9 cellular contexts compared by ENCODE assay signal in the genomic region with DNA sequence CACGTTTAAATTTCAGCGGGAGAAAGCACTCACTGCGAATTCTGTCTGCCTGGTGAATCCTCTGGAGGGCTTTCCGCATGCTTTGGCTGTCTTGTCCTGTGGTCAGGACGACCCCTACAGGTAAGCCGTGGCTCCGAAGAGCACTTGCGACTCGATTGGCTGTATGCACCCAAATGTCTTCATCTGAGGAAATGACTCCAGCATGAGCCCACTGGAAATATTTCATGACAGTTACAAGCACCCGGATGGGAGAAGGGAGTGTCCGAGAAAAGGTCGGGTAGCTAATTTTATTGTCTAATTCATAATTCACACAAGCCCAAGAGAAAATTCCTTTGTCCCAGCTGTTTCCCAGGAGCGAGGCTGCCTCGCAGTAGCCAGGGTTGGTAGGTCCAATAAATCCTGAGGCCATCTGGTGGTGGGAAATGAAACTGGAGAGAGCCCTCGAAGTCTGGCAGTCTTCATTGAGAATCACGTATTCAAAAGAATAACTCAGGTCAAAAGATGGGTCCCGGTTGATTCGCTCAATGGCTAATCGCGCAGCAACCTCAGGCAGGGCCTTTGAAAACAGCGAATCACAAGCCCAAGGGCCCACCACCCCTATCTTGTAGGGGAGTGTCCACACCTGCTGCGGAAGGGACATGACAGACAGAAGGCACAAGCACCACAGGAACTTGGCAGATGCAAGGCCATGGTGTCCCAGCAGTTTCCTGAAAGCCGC. TPM values are rescaled to one million over a fixed set of nuclear protein-coding genes. Genes with fewer than 3 reads are reported as not detected.
DNase-seq lines count a peak whose midpoint lies in the region; ATAC-seq and TF ChIP-seq lines count a peak whose summit lies in the region.
"Had no signal": no experiment of that assay in that cellular context is flagged by ENCODE, and none has a peak within 500 bp of the region (broad histone marks: within the 10 kb centered on the region; RNA-seq: fewer than 3 reads in every experiment).

No MANE protein-coding gene starts in this region.

- H3K18ac ChIP-seq in H9 (ENCODE audit: insufficient read length, low read depth, low read length) = no peak overlapping the region

- H3K27ac ChIP-seq in H9 (ENCODE audit: insufficient read length, low read depth, low read length) (no peak overlapping the region), lung (ENCODE audit: low read depth in 1 of 2, low read length in 1 of 2) (no peak overlapping the region)

- no peak overlapping the region for H3K9ac ChIP-seq in H9 (ENCODE audit: extremely low read depth, insufficient read length, low read length)

- H2BK12ac ChIP-seq in H9 (ENCODE audit: insufficient read length, low read depth, low read length) = no peak overlapping the region

- no peaks in the 10 kb centered on the region for H3K79me2 ChIP-seq in H9 (ENCODE audit: insufficient read depth, low read length)

- no peak overlapping the region for H3K14ac ChIP-seq in H9 (ENCODE audit: insufficient read depth, low read length)

- H4K5ac ChIP-seq in H9 (ENCODE audit: insufficient read length, low read depth, low read length) = no peak overlapping the region

- H3K27ac Mint-ChIP-seq in H9 = no peak overlapping the region
- no peak overlapping the region for H3K27ac Mint-ChIP-seq in effector memory CD8-positive, alpha-beta T cell

- no peaks in the 10 kb centered on the region; a peak in 1 of 5 replicates for H3K9me3 Mint-ChIP-seq in H9
- no peaks in the 10 kb centered on the region for H3K9me3 Mint-ChIP-seq in effector memory CD8-positive, alpha-beta T cell

- no peak overlapping the region for H2BK120ac ChIP-seq in H9 (ENCODE audit: low read depth, low read length, poor library complexity, severe bottlenecking)

- peak; percentile 71 for ATAC-seq in lung (ENCODE audit: insufficient read depth, low FRiP score)
- no peak for ATAC-seq in effector memory CD8-positive, alpha-beta T cell (replicated peaks)
- ATAC-seq in GM18870 (IDR thresholded peaks at IDR 0.05; ENCODE audit: unreplicated experiment) = no peak

- no peak overlapping the region for H3K4me3 Mint-ChIP-seq in H9
- H3K4me3 Mint-ChIP-seq in effector memory CD8-positive, alpha-beta T cell = no peak overlapping the region

- DNase-seq in COR-L47 (lab: John Stamatoyannopoulos, UW) (peak; percentile 13), H9 (peak; percentile 92), NCI-H748 treated with DMSO at 0.1 percent for 48 hours (lab: John Stamatoyannopoulos, UW) (peak; percentile 17), dermis blood vessel endothelial cell (peak; percentile 67), lung (ENCODE audit: low spot score) (peak; percentile 44), GDM1 (lab: John Stamatoyannopoulos, UW) (no peak)
- no peak for DNase-seq in effector memory CD8-positive, alpha-beta T cell

- H3K4me1 Mint-ChIP-seq in H9 = peaks cover 22 to 24% of the 10 kb centered on the region in 2 experiments
- H3K4me1 Mint-ChIP-seq in effector memory CD8-positive, alpha-beta T cell (ENCODE audit: low read depth in 2 of 2) = no peaks in the 10 kb centered on the region

- H2AFZ ChIP-seq in H9 (ENCODE audit: low read length) = peak overlapping the region; percentile 12

- H3K4me2 ChIP-seq in H9 (ENCODE audit: insufficient read depth, insufficient read length, low read length) = peak overlapping the region; percentile 7

- TF ChIP-seq CTCF in H9 (conservative IDR thresholded peaks at IDR 0.05) = peak; percentile 83
- peak; percentile 9 for TF ChIP-seq CTCF in lung (IDR thresholded peaks at IDR 0.05; ENCODE audit: control extremely low read depth, extremely low read depth)

- no peaks in the 10 kb centered on the region for H4K20me1 ChIP-seq in H9 (ENCODE audit: control insufficient read depth, insufficient read depth, insufficient read length)

- H3K79me1 ChIP-seq in H9 (ENCODE audit: insufficient read depth, low read depth, low read length, poor library complexity, severe bottlenecking) = no peaks in the 10 kb centered on the region

- H2BK5ac ChIP-seq in H9 (ENCODE audit: insufficient read length, low read length) = no peak overlapping the region

- H4K91ac ChIP-seq in H9 (ENCODE audit: insufficient read length, low read depth, low read length) = no peak overlapping the region

- H2BK20ac ChIP-seq in H9 (ENCODE audit: low read depth, low read length, poor library complexity, severe bottlenecking) = no peak overlapping the region

- no peak overlapping the region for H2AK5ac ChIP-seq in H9 (ENCODE audit: insufficient read length, low read length)

- H3K4me3 ChIP-seq in lung = no peak overlapping the region

- no peak overlapping the region for H3T11ph ChIP-seq in H9 (ENCODE audit: low read length)

- H3K4ac ChIP-seq in H9 (ENCODE audit: low read depth, low read length) = no peak overlapping the region

- H3K4me1 ChIP-seq in H9 (ENCODE audit: insufficient read depth, low read length) (peaks cover 10% of the 10 kb centered on the region), lung (ENCODE audit: control insufficient read depth in 2 of 2, insufficient read depth in 2 of 2, low read length in 2 of 2) (no peaks in the 10 kb centered on the region)

- H3K23me2 ChIP-seq in H9 (ENCODE audit: insufficient read length, low read depth, low read length, poor library complexity, severe bottlenecking) = no peaks in the 10 kb centered on the region

- H3K23ac ChIP-seq in H9 (ENCODE audit: insufficient read length, low read depth, low read length) = no peak overlapping the region

- no peak overlapping the region for H4K8ac ChIP-seq in H9 (replicated peaks; ENCODE audit: insufficient read length, low read depth, low read length)

- H3K27me3 ChIP-seq in H9 (ENCODE audit: insufficient read depth, low read length) (no peaks in the 10 kb centered on the region), lung (ENCODE audit: control insufficient read depth, insufficient read depth) (no peaks in the 10 kb centered on the region)

- H3K36me3 Mint-ChIP-seq in H9 (ENCODE audit: insufficient read depth in 1 of 3, low read depth in 3 of 3) = no peaks in the 10 kb centered on the region; a peak in 1 of 7 replicates
- no peaks in the 10 kb centered on the region for H3K36me3 Mint-ChIP-seq in effector memory CD8-positive, alpha-beta T cell (ENCODE audit: insufficient read depth)

- no peak overlapping the region for H2BK15ac ChIP-seq in H9 (ENCODE audit: low read depth, low read length)

- H3K36me3 ChIP-seq in lung (ENCODE audit: control insufficient read depth in 2 of 2, insufficient read depth in 2 of 2, low read length in 2 of 2) = no peaks in the 10 kb centered on the region

- H3K27me3 Mint-ChIP-seq in H9 (ENCODE audit: low read depth) = no peaks in the 10 kb centered on the region
- peaks cover 12 to 16% of the 10 kb centered on the region in 2 donors for H3K27me3 Mint-ChIP-seq in effector memory CD8-positive, alpha-beta T cell

- WGBS in H9 (ENCODE audit: extremely low coverage, insufficient read length, low lambda C conversion rate) = no CpG with 5 or more reads among the region's 23 CpGs
- WGBS in lung, 2 donors = 7 to 20% methylated on average over 22 to 23 of the region's 23 CpGs

- H3K9me3 ChIP-seq in H9 (ENCODE audit: control insufficient read depth, low read depth, low read length) (no peaks in the 10 kb centered on the region), lung (ENCODE audit: control insufficient read depth in 2 of 2, insufficient read depth in 1 of 2, low read length in 1 of 2) (no peaks in the 10 kb centered on the region)

- no peak overlapping the region for H3K56ac ChIP-seq in H9 (ENCODE audit: insufficient read length, low read depth, low read length)

RNA-seq across cellular contexts. Expression of a gene that starts 6.6 kb away (rescaled TPM):
- total RNA-seq in H9 (2021) = 0.11 TPM in 2 replicates
- total RNA-seq in dermis blood vessel endothelial cell = under 0.01 TPM in 1 of 2 replicates, not detected in the other
- total RNA-seq in lung = not detected
- under 1 TPM in 1 of 2 donors, not detected in 1; 0.03 TPM for polyA plus RNA-seq in lung
- total RNA-seq: skeletal muscle tissue had no signal

Comparison
In these comparisons a context has a peak if more than half of its experiments do, and no peak if none do; other contexts are left out.
1. DNase-seq: peak in COR-L47 (single experiment), H9 (single experiment), NCI-H748 treated with DMSO at 0.1 percent for 48 hours (single experiment), dermis blood vessel endothelial cell (single experiment) and lung (single experiment); none in GDM1 (single experiment) and effector memory CD8-positive, alpha-beta T cell (0 of 3).